29 cellular contexts compared by ENCODE assay signal in genomic region chr2:60604665-60605064, GRCh38.
"Had no signal": no experiment of that assay in that cellular context is flagged by ENCODE, and none has a peak within 500 bp of the region (broad histone marks: within the 10 kb centered on the region; RNA-seq: fewer than 3 reads in every experiment).

No MANE protein-coding gene starts in this region.

- FAIRE-seq: islet of Langerhans, kidney had no signal

- H3K9me3 ChIP-seq: lower lobe of right lung, ovary, testis, thyroid gland, transverse colon, upper lobe of left lung, vagina had no signal

- H3K4me1 Mint-ChIP-seq: immature natural killer cell; natural killer cell; stimulated activated naive B cell treated with anti-CD40 and anti-IgM and Interleukin-4, amounts not matched to agents 10 μg/mL and 1 μg/mL and 100 μg/mL, for 72 hours had no signal

- H3K27me3 ChIP-seq: left lung, neural progenitor cell, ovary, right atrium auricular region, stomach, testis, thyroid gland, transverse colon, upper lobe of left lung, vagina had no signal

- H3K36me3 Mint-ChIP-seq: natural killer cell; neural progenitor cell; stimulated activated naive B cell treated with anti-CD40 and anti-IgM and Interleukin-4, amounts not matched to agents 10 μg/mL and 1 μg/mL and 100 μg/mL, for 72 hours had no signal

- H3K4me1 ChIP-seq: left lung, lower lobe of right lung, right atrium auricular region, stomach, testis, thyroid gland, transverse colon, vagina had no signal

- H3K27ac ChIP-seq: left lung, lower lobe of right lung, neural progenitor cell, ovary, right atrium auricular region, skin epidermis, stomach, testis, thyroid gland, transverse colon, upper lobe of left lung, vagina had no signal

- H3K27ac Mint-ChIP-seq: immature natural killer cell; natural killer cell; nephron progenitor cell; neural progenitor cell; progenitor cell of endocrine pancreas; stimulated activated naive B cell treated with anti-CD40 and anti-IgM and Interleukin-4, amounts not matched to agents 10 μg/mL and 1 μg/mL and 100 μg/mL, for 72 hours had no signal

- H2AFZ ChIP-seq: neural progenitor cell had no signal

- H3K27me3 Mint-ChIP-seq: progenitor cell of endocrine pancreas; stimulated activated naive B cell treated with anti-CD40 and anti-IgM and Interleukin-4, amounts not matched to agents 10 μg/mL and 1 μg/mL and 100 μg/mL, for 72 hours had no signal

- H3K9ac ChIP-seq: neural progenitor cell had no signal

- H3K9me3 Mint-ChIP-seq: natural killer cell had no signal

- H3K4me3 Mint-ChIP-seq: immature natural killer cell; natural killer cell; nephron progenitor cell; neural progenitor cell; stimulated activated naive B cell treated with anti-CD40 and anti-IgM and Interleukin-4, amounts not matched to agents 10 μg/mL and 1 μg/mL and 100 μg/mL, for 72 hours had no signal

- ATAC-seq: left colon; left lung; lower lobe of right lung; sciatic nerve; stimulated activated naive B cell treated with anti-CD40 and anti-IgM and Interleukin-4, amounts not matched to agents 10 μg/mL and 1 μg/mL and 100 μg/mL, for 72 hours; stimulated activated naive CD8-positive, alpha-beta T cell treated with anti-CD3 and anti-CD28 coated beads, Interleukin-15, Interleukin-2, amounts not matched to agents 100 U/mL and 50 U/mL, for 24 hours had no signal

- H3K36me3 ChIP-seq: left lung, lower lobe of right lung, neural progenitor cell, ovary, right atrium auricular region, stomach, thyroid gland, transverse colon, upper lobe of left lung, vagina had no signal

- DNase-seq: hypothalamus; immature natural killer cell; kidney; left colon; left lung; lower lobe of right lung; mammary epithelial cell; mesenchymal stem cell; natural killer cell; nephron progenitor cell; ovary; stimulated activated CD4-positive, alpha-beta T cell treated with anti-CD3 and anti-CD28 coated beads, Interleukin-12 subunit alpha, Interleukin-12 subunit beta, amount 100 ng/mL, for 4 hours; stimulated activated CD4-positive, alpha-beta T cell treated with anti-CD3 and anti-CD28 coated beads, Interleukin-15, amount 100 ng/mL, for 24 hours; stimulated activated CD4-positive, alpha-beta T cell treated with anti-CD3 and anti-CD28 coated beads, Interleukin-2, amount 100 ng/mL, for 24 hours; stimulated activated CD4-positive, alpha-beta T cell treated with anti-CD3 and anti-CD28 coated beads, Interleukin-4, amount 100 ng/mL, for 1 hour; stimulated activated naive B cell treated with anti-CD40 and anti-IgM and Interleukin-4, amounts not matched to agents 10 μg/mL and 1 μg/mL and 100 μg/mL, for 72 hours; stimulated activated naive CD8-positive, alpha-beta T cell treated with anti-CD3 and anti-CD28 coated beads, Interleukin-15, Interleukin-2, amounts not matched to agents 100 U/mL and 50 U/mL, for 24 hours; stomach; testis; thyroid gland; transverse colon; upper lobe of left lung had no signal

- H3K4me2 ChIP-seq: neural progenitor cell had no signal

- H3K4me3 ChIP-seq: left lung, lower lobe of right lung, neural progenitor cell, ovary, right atrium auricular region, skin epidermis, stomach, testis, thyroid gland, transverse colon, upper lobe of left lung, vagina had no signal
